8 cellular contexts compared by ENCODE assay signal in the genomic region with DNA sequence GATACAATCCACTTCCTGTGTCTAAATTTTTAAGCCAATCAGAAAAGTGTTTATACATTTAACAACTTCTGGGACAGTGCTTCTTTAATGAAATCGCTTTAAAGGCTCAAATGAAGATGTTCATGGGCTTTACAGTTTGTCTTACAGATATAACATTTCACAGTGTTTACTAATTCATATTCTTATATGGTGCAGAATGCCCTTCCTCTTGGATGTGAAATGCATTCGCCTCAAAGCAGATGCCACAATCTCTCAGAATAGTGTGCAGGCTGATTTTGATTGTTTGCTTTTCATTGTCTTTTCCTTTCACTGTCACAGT.
A peak's percentile ranks its signal among the peaks of the same experiment; 100 is the strongest.
DNase-seq lines count a peak whose midpoint lies in the region; ATAC-seq and TF ChIP-seq lines count a peak whose summit lies in the region.

No MANE protein-coding gene starts in this region.

- peak overlapping the region; percentile 24 to 85 for H3K27ac ChIP-seq in right atrium auricular region

- TF ChIP-seq CTCF in right atrium auricular region (IDR thresholded peaks at IDR 0.05) = no peak
- TF ChIP-seq CTCF in astrocyte of the cerebellum (IDR thresholded peaks at IDR 0.05; ENCODE audit: low read depth, low read length, missing control alignments) = no peak

- H3K4me3 ChIP-seq in right atrium auricular region (peak overlapping the region; percentile 75 to 79), astrocyte of the cerebellum (ENCODE audit: low read depth, low read length) (peak overlapping the region; percentile 58), mononuclear cell (ENCODE audit: low read length) (peak overlapping the region; percentile 92)

- no peaks in the 10 kb centered on the region for H3K27me3 ChIP-seq in right atrium auricular region
- H3K27me3 ChIP-seq in mononuclear cell (ENCODE audit: insufficient read depth, low read length) = no peaks in the 10 kb centered on the region

- in situ Hi-C loops in astrocyte of the cerebellum (cut with HindIII; ENCODE audit: low sequenced_read_pairs) = no loop called here

- DNase-seq in right atrium auricular region (ENCODE audit: low spot score) (no peak), Right ventricle myocardium inferior (ENCODE audit: missing footprints) (no peak), astrocyte of the cerebellum (ENCODE audit: low read depth) (no peak), NCI-H2029 (lab: John Stamatoyannopoulos, UW) (no peak), NCI-H2029 treated with DMSO at 0.1 percent for 48 hours (lab: John Stamatoyannopoulos, UW) (no peak)

- intact Hi-C loops in Right ventricle myocardium inferior (cut with DNase I) = loop anchor here (5.0 to 10.0 kb wide), 5 partner anchors 45 to 392 kb away; a partner anchor contains a TSS

- ATAC-seq in Right ventricle myocardium inferior (no peak), GM18498 (IDR thresholded peaks at IDR 0.05; ENCODE audit: unreplicated experiment) (no peak), HG03280 (IDR thresholded peaks at IDR 0.05; ENCODE audit: unreplicated experiment) (no peak)

- H3K9me3 ChIP-seq in right atrium auricular region = no peaks in the 10 kb centered on the region
- no peaks in the 10 kb centered on the region for H3K9me3 ChIP-seq in mononuclear cell (ENCODE audit: low read depth, low read length)

- H3K4me1 ChIP-seq in right atrium auricular region = peaks cover 0 to 50% of the 10 kb centered on the region in 2 donors
- peaks cover 71% of the 10 kb centered on the region for H3K4me1 ChIP-seq in mononuclear cell (ENCODE audit: insufficient read depth, low read length)

- no peaks in the 10 kb centered on the region for H3K36me3 ChIP-seq in right atrium auricular region
